In genomic region chr11:94786264-94787126, GRCh38 we compare ENCODE assay signal across 8 cellular contexts. TPM values are rescaled to one million over a fixed set of nuclear protein-coding genes. Genes with fewer than 3 reads are reported as not detected.
DNase-seq lines count a peak whose midpoint lies in the region; ATAC-seq, FAIRE-seq and TF ChIP-seq lines count a peak whose summit lies in the region.

No MANE protein-coding gene starts in this region.

- H3K4me1 ChIP-seq in RWPE2 (ENCODE audit: insufficient read depth, poor library complexity, severe bottlenecking) (peaks cover 40% of the 10 kb centered on the region), small intestine (ENCODE audit: control insufficient read depth in 2 of 2, insufficient read depth in 1 of 2, low read depth in 1 of 2, low read length in 1 of 2) (peaks cover 0 to 8% of the 10 kb centered on the region in 2 donors)

- H3K27ac ChIP-seq in RWPE2 (ENCODE audit: poor library complexity, severe bottlenecking) (peak overlapping the region; percentile 27), small intestine (ENCODE audit: low read depth in 1 of 2, low read length in 1 of 2) (no peak overlapping the region)

- H3K27me3 ChIP-seq in RWPE2 (ENCODE audit: insufficient read depth, poor library complexity, severe bottlenecking), result no peaks in the 10 kb centered on the region
- no peaks in the 10 kb centered on the region for H3K27me3 ChIP-seq in small intestine (ENCODE audit: control insufficient read depth in 2 of 2, insufficient read depth in 2 of 2, low read length in 2 of 2)

- TF ChIP-seq CTCF in RWPE2 (IDR thresholded peaks at IDR 0.05; ENCODE audit: poor library complexity, severe bottlenecking), result peak; percentile 71
- TF ChIP-seq CTCF in fibroblast of the aortic adventitia (IDR thresholded peaks at IDR 0.05; ENCODE audit: insufficient read depth, low read length), result peak; percentile 69

- H3K9me3 ChIP-seq in RWPE2 (ENCODE audit: severe bottlenecking), result no peaks in the 10 kb centered on the region
- H3K9me3 ChIP-seq in small intestine (ENCODE audit: control insufficient read depth, low read depth), result no peaks in the 10 kb centered on the region

- ATAC-seq in HG02798 (IDR thresholded peaks at IDR 0.05; ENCODE audit: poor library complexity, unreplicated experiment) (peak; percentile 72), RWPE2 (ENCODE audit: low read depth) (no peak), HG03039 (IDR thresholded peaks at IDR 0.05; ENCODE audit: unreplicated experiment) (no peak)

- no peak for FAIRE-seq in small intestine (lab: Jason Lieb, UNC)

- peak; percentile 8 to 15 for DNase-seq in SHP77 (lab: John Stamatoyannopoulos, UW)
- DNase-seq in SHP77 treated with DMSO at 0.1 percent for 48 hours (lab: John Stamatoyannopoulos, UW), result no peak
- no peak for DNase-seq in RWPE2 (ENCODE audit: low spot score)
- DNase-seq in fibroblast of the aortic adventitia (ENCODE audit: low read depth), result peak; percentile 71
- DNase-seq in small intestine, result peak; percentile 38
- no peak for DNase-seq in NCI-H345 treated with DMSO at 0.1 percent for 48 hours (lab: John Stamatoyannopoulos, UW; ENCODE audit: unreplicated experiment)

- peaks cover 4% of the 10 kb centered on the region for H3K36me3 ChIP-seq in RWPE2 (ENCODE audit: low read depth)
- H3K36me3 ChIP-seq in small intestine (ENCODE audit: control insufficient read depth in 2 of 2, insufficient read depth in 2 of 2, low read length in 2 of 2), result no peaks in the 10 kb centered on the region

- 57 to 61% (median 60%) methylated on average over 10 of the region's 10 CpGs for WGBS in small intestine, 3 donors

- H3K4me3 ChIP-seq in RWPE2 (ENCODE audit: severe bottlenecking) (no peak overlapping the region), fibroblast of the aortic adventitia (ENCODE audit: low read depth, low read length) (no peak overlapping the region), small intestine (ENCODE audit: low read depth in 1 of 2, low read length in 2 of 2) (no peak overlapping the region)

RNA-seq across cellular contexts. Expression of gene AMOTL1, which starts 18.3 kb away (rescaled TPM):
- total RNA-seq in fibroblast of the aortic adventitia (ENCODE audit: low replicate concordance), result 29.4 and 64.7 TPM in 2 replicates
- polyA plus RNA-seq in small intestine, result 1 to 10 TPM in 1 of 3 donors, under 1 TPM in 2; 0.81 to 6.6 (median 0.89) TPM

Comparison
In these comparisons a context has a peak if more than half of its experiments do, and no peak if none do; other contexts are left out.
1. DNase-seq: peak in SHP77 (2 of 2), fibroblast of the aortic adventitia (single experiment) and small intestine (single experiment); none in SHP77 treated with DMSO at 0.1 percent for 48 hours (single experiment), RWPE2 (single experiment) and NCI-H345 treated with DMSO at 0.1 percent for 48 hours (single experiment).